Comparison of ENCODE assay signal across 23 cellular contexts in genomic region chr14:90837355-90837754, GRCh38.
"Had no signal": no experiment of that assay in that cellular context is flagged by ENCODE, and none has a peak within 500 bp of the region (broad histone marks: within the 10 kb centered on the region; RNA-seq: fewer than 3 reads in every experiment).

No MANE protein-coding gene starts in this region.

- H3K4me3 ChIP-seq: esophagus squamous epithelium, gastroesophageal sphincter, suprapubic skin, thyroid gland, uterus had no signal

- DNase-seq: effector memory CD8-positive, alpha-beta T cell; esophagus squamous epithelium; foreskin fibroblast; glutamatergic neuron; immature natural killer cell; left cardiac atrium; left ventricle myocardium superior; mesendoderm; nephron progenitor cell; right cardiac atrium; small intestine; stimulated activated CD4-positive, alpha-beta T cell treated with anti-CD3 and anti-CD28 coated beads, Interleukin-12 subunit alpha, Interleukin-12 subunit beta, amount 100 ng/mL, for 4 hours; stimulated activated naive CD8-positive, alpha-beta T cell treated with anti-CD3 and anti-CD28 coated beads, Interleukin-15, Interleukin-2, amounts not matched to agents 100 U/mL and 50 U/mL, for 24 hours had no signal

- H3K27ac ChIP-seq: epithelial cell of prostate, esophagus squamous epithelium, gastroesophageal sphincter, suprapubic skin, thyroid gland had no signal

- H3K27me3 Mint-ChIP-seq: type B pancreatic cell had no signal

- H3K9me3 Mint-ChIP-seq: dendritic cell treated with granulocyte-macrophage colony-stimulating factor and Interleukin-4, amounts not matched to agents 40 ng/mL and 50 ng/mL, for 4 days; effector memory CD8-positive, alpha-beta T cell; immature natural killer cell; nephron progenitor cell; type B pancreatic cell had no signal

- H3K4me3 Mint-ChIP-seq: dendritic cell treated with granulocyte-macrophage colony-stimulating factor and Interleukin-4, amounts not matched to agents 40 ng/mL and 50 ng/mL, for 4 days; effector memory CD8-positive, alpha-beta T cell; immature natural killer cell; naive thymus-derived CD4-positive, alpha-beta T cell; nephron progenitor cell; type B pancreatic cell had no signal

- FAIRE-seq: colon, kidney, small intestine had no signal

- H3K4me1 ChIP-seq: esophagus squamous epithelium, uterus had no signal

- H3K9me3 ChIP-seq: esophagus squamous epithelium, gastroesophageal sphincter, suprapubic skin, thyroid gland, uterus had no signal

- H3K27ac Mint-ChIP-seq: immature natural killer cell; naive thymus-derived CD4-positive, alpha-beta T cell; nephron progenitor cell; type B pancreatic cell had no signal

- H3K36me3 ChIP-seq: esophagus squamous epithelium, gastroesophageal sphincter, suprapubic skin, thyroid gland, uterus had no signal

- H3K36me3 Mint-ChIP-seq: type B pancreatic cell had no signal

- ATAC-seq: effector memory CD8-positive, alpha-beta T cell; gastroesophageal sphincter; left cardiac atrium; left ventricle myocardium superior; naive thymus-derived CD4-positive, alpha-beta T cell; right cardiac atrium; stimulated activated naive CD8-positive, alpha-beta T cell treated with anti-CD3 and anti-CD28 coated beads, Interleukin-15, Interleukin-2, amounts not matched to agents 100 U/mL and 50 U/mL, for 24 hours had no signal

- H3K27me3 ChIP-seq: esophagus squamous epithelium, gastroesophageal sphincter, suprapubic skin, thyroid gland, uterus had no signal
